27 cellular contexts compared by ENCODE assay signal in genomic region chr12:127235771-127236170, GRCh38.
"Had no signal": no experiment of that assay in that cellular context is flagged by ENCODE, and none has a peak within 500 bp of the region (broad histone marks: within the 10 kb centered on the region; RNA-seq: fewer than 3 reads in every experiment).

No MANE protein-coding gene starts in this region.

- H3K4me1 ChIP-seq: ascending aorta, breast epithelium, colonic mucosa had no signal

- H3K36me3 Mint-ChIP-seq: activated naive CD4-positive, alpha-beta T cell treated with anti-CD3 and anti-CD28 coated beads, Interleukin-2, amount 10 ng/mL, durations not matched to agents 7 days and 5 days; activated naive CD4-positive, alpha-beta T cell treated with anti-CD3 and anti-CD28 coated beads, Interleukin-2, amount 50 U/mL, for 72 hours; activated naive CD8-positive, alpha-beta T cell treated with anti-CD3 and anti-CD28 coated beads, Interleukin-2, amount 10 ng/mL, durations not matched to agents 7 days and 5 days; brain had no signal

- H3K4me3 ChIP-seq: ascending aorta, breast epithelium, cardiac muscle cell, colonic mucosa, heart left ventricle had no signal

- H3K27ac Mint-ChIP-seq: activated CD4-positive, alpha-beta memory T cell treated with anti-CD3 and anti-CD28 coated beads, Interleukin-2, amount 10 ng/mL, durations not matched to agents 7 days and 5 days; activated CD4-positive, alpha-beta T cell treated with anti-CD3 and anti-CD28 coated beads, Interleukin-2, amount 10 ng/mL, durations not matched to agents 7 days and 5 days; activated naive CD4-positive, alpha-beta T cell treated with anti-CD3 and anti-CD28 coated beads, Interleukin-2, amount 10 ng/mL, durations not matched to agents 7 days and 5 days; activated naive CD4-positive, alpha-beta T cell treated with anti-CD3 and anti-CD28 coated beads, Interleukin-2, amount 50 U/mL, for 72 hours; activated naive CD8-positive, alpha-beta T cell treated with anti-CD3 and anti-CD28 coated beads, Interleukin-2, amount 10 ng/mL, durations not matched to agents 7 days and 5 days; activated T-cell treated with anti-CD3 and anti-CD28 coated beads, Interleukin-2, amount 50 U/mL, for 24 hours; activated T-cell treated with anti-CD3 and anti-CD28 coated beads, Interleukin-2, amount 50 U/mL, for 72 hours; brain had no signal

- H3K36me3 ChIP-seq: ascending aorta, breast epithelium, cardiac muscle cell, colonic mucosa, heart left ventricle had no signal

- FAIRE-seq: frontal cortex had no signal

- H3K27ac ChIP-seq: ascending aorta, breast epithelium, cardiac muscle cell, colonic mucosa, heart left ventricle had no signal

- H3K27me3 Mint-ChIP-seq: activated CD4-positive, alpha-beta memory T cell treated with anti-CD3 and anti-CD28 coated beads, Interleukin-2, amount 10 ng/mL, durations not matched to agents 7 days and 5 days; activated CD4-positive, alpha-beta T cell treated with anti-CD3 and anti-CD28 coated beads, Interleukin-2, amount 10 ng/mL, durations not matched to agents 7 days and 5 days; activated naive CD4-positive, alpha-beta T cell treated with anti-CD3 and anti-CD28 coated beads, Interleukin-2, amount 10 ng/mL, durations not matched to agents 7 days and 5 days; activated naive CD8-positive, alpha-beta T cell treated with anti-CD3 and anti-CD28 coated beads, Interleukin-2, amount 10 ng/mL, durations not matched to agents 7 days and 5 days; activated T-cell treated with anti-CD3 and anti-CD28 coated beads, Interleukin-2, amount 50 U/mL, for 24 hours had no signal

- DNase-seq: activated CD4-positive, alpha-beta memory T cell treated with anti-CD3 and anti-CD28 coated beads, Interleukin-2, amount 10 ng/mL, durations not matched to agents 7 days and 5 days; activated CD4-positive, alpha-beta T cell treated with anti-CD3 and anti-CD28 coated beads for 1 hour; activated CD4-positive, alpha-beta T cell treated with anti-CD3 and anti-CD28 coated beads for 4 hours; activated CD4-positive, alpha-beta T cell treated with anti-CD3 and anti-CD28 coated beads, Interleukin-2, amount 10 ng/mL, durations not matched to agents 7 days and 5 days; activated CD4-positive, alpha-beta T cell treated with anti-CD3 and anti-CD28 coated beads, Interleukin-2, amount 50 U/mL, for 4 hours; activated CD8-positive, alpha-beta memory T cell treated with anti-CD3 and anti-CD28 coated beads, Interleukin-2, amount 50 U/mL, for 48 hours; activated gamma-delta T cell; activated naive CD4-positive, alpha-beta T cell; activated naive CD4-positive, alpha-beta T cell treated with anti-CD3 and anti-CD28 coated beads, Interleukin-2, amount 10 ng/mL, durations not matched to agents 7 days and 5 days; activated naive CD8-positive, alpha-beta T cell treated with anti-CD3 and anti-CD28 coated beads, Interleukin-2, amount 10 ng/mL, durations not matched to agents 7 days and 5 days; activated T-cell treated with anti-CD3 and anti-CD28 coated beads for 4 hours; activated T-cell treated with anti-CD3 and anti-CD28 coated beads, Interleukin-2, amount 50 U/mL, for 24 hours; activated T-cell treated with anti-CD3 and anti-CD28 coated beads, Interleukin-2, amount 50 U/mL, for 72 hours; central memory CD4-positive, alpha-beta T cell; cerebellar nuclear complex; colonic mucosa; effector CD8-positive, alpha-beta T cell; foreskin fibroblast; glutamatergic neuron; heart left ventricle; T-helper 2 cell had no signal

- H3K4me3 Mint-ChIP-seq: activated CD4-positive, alpha-beta memory T cell treated with anti-CD3 and anti-CD28 coated beads, Interleukin-2, amount 10 ng/mL, durations not matched to agents 7 days and 5 days; activated CD4-positive, alpha-beta T cell treated with anti-CD3 and anti-CD28 coated beads, Interleukin-2, amount 10 ng/mL, durations not matched to agents 7 days and 5 days; activated naive CD4-positive, alpha-beta T cell treated with anti-CD3 and anti-CD28 coated beads, Interleukin-2, amount 10 ng/mL, durations not matched to agents 7 days and 5 days; activated naive CD8-positive, alpha-beta T cell treated with anti-CD3 and anti-CD28 coated beads, Interleukin-2, amount 10 ng/mL, durations not matched to agents 7 days and 5 days; activated T-cell treated with anti-CD3 and anti-CD28 coated beads, Interleukin-2, amount 50 U/mL, for 24 hours; activated T-cell treated with anti-CD3 and anti-CD28 coated beads, Interleukin-2, amount 50 U/mL, for 72 hours; brain had no signal

- H3K9me3 Mint-ChIP-seq: activated CD4-positive, alpha-beta memory T cell treated with anti-CD3 and anti-CD28 coated beads, Interleukin-2, amount 10 ng/mL, durations not matched to agents 7 days and 5 days; activated CD4-positive, alpha-beta T cell treated with anti-CD3 and anti-CD28 coated beads, Interleukin-2, amount 10 ng/mL, durations not matched to agents 7 days and 5 days; activated naive CD4-positive, alpha-beta T cell treated with anti-CD3 and anti-CD28 coated beads, Interleukin-2, amount 10 ng/mL, durations not matched to agents 7 days and 5 days; activated naive CD4-positive, alpha-beta T cell treated with anti-CD3 and anti-CD28 coated beads, Interleukin-2, amount 50 U/mL, for 72 hours; activated naive CD8-positive, alpha-beta T cell treated with anti-CD3 and anti-CD28 coated beads, Interleukin-2, amount 10 ng/mL, durations not matched to agents 7 days and 5 days; activated T-cell treated with anti-CD3 and anti-CD28 coated beads, Interleukin-2, amount 50 U/mL, for 24 hours had no signal

- H3K4me1 Mint-ChIP-seq: activated CD4-positive, alpha-beta memory T cell treated with anti-CD3 and anti-CD28 coated beads, Interleukin-2, amount 10 ng/mL, durations not matched to agents 7 days and 5 days; activated CD4-positive, alpha-beta T cell treated with anti-CD3 and anti-CD28 coated beads, Interleukin-2, amount 10 ng/mL, durations not matched to agents 7 days and 5 days; activated naive CD4-positive, alpha-beta T cell treated with anti-CD3 and anti-CD28 coated beads, Interleukin-2, amount 10 ng/mL, durations not matched to agents 7 days and 5 days; activated naive CD8-positive, alpha-beta T cell treated with anti-CD3 and anti-CD28 coated beads, Interleukin-2, amount 10 ng/mL, durations not matched to agents 7 days and 5 days; brain had no signal

- H3K9me3 ChIP-seq: ascending aorta, colonic mucosa, heart left ventricle had no signal
